ENCODE assay signal across 21 cellular contexts in the genomic region with DNA sequence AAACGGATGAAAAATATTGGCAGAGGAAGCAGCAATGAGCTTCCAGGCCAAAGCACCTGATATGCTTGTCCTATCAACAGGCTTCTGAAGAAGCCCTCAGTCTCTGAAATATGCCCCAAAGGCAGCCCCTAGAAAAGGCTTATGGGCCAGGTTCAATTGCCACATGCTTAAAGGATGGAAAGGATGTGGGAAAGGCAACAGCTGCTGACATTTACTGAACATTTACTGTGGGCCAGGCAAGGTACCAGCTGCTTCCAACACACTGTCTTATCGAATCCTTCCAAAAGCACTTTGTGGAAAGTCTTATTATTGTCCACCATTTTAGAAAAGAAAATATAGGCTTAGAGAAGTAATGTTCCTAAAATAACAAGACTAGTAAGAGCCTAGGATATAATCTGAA.
"Had no signal": no experiment of that assay in that cellular context is flagged by ENCODE, and none has a peak within 500 bp of the region (broad histone marks: within the 10 kb centered on the region; RNA-seq: fewer than 3 reads in every experiment).

No MANE protein-coding gene starts in this region.

- DNase-seq: cortex of kidney; effector memory CD4-positive, alpha-beta T cell; gastrocnemius medialis; heart right ventricle; immature natural killer cell; left cardiac atrium; left ventricle myocardium inferior; lower lobe of right lung; midbrain; naive thymus-derived CD4-positive, alpha-beta T cell; nephron progenitor cell; psoas muscle; retina; stimulated activated CD4-positive, alpha-beta T cell treated with anti-CD3 and anti-CD28 coated beads, Interleukin-12 subunit alpha, Interleukin-12 subunit beta, amount 100 ng/mL, for 4 hours; stimulated activated naive CD4-positive, alpha-beta T cell treated with Interleukin-2 at 50 U/mL for 16 hours; thyroid gland; uterus had no signal

- H3K27me3 ChIP-seq: gastrocnemius medialis, heart right ventricle, neutrophil, thyroid gland, uterus had no signal

- H3K27ac ChIP-seq: gastrocnemius medialis, heart right ventricle, left ventricle myocardium inferior, lower lobe of right lung, neutrophil, psoas muscle, skin epidermis, thyroid gland, uterus had no signal

- ATAC-seq: esophagus mucosa; gastrocnemius medialis; heart right ventricle; left cardiac atrium; lower lobe of right lung; naive thymus-derived CD4-positive, alpha-beta T cell; psoas muscle; sciatic nerve had no signal
